8 cellular contexts compared by ENCODE assay signal in the genomic region with DNA sequence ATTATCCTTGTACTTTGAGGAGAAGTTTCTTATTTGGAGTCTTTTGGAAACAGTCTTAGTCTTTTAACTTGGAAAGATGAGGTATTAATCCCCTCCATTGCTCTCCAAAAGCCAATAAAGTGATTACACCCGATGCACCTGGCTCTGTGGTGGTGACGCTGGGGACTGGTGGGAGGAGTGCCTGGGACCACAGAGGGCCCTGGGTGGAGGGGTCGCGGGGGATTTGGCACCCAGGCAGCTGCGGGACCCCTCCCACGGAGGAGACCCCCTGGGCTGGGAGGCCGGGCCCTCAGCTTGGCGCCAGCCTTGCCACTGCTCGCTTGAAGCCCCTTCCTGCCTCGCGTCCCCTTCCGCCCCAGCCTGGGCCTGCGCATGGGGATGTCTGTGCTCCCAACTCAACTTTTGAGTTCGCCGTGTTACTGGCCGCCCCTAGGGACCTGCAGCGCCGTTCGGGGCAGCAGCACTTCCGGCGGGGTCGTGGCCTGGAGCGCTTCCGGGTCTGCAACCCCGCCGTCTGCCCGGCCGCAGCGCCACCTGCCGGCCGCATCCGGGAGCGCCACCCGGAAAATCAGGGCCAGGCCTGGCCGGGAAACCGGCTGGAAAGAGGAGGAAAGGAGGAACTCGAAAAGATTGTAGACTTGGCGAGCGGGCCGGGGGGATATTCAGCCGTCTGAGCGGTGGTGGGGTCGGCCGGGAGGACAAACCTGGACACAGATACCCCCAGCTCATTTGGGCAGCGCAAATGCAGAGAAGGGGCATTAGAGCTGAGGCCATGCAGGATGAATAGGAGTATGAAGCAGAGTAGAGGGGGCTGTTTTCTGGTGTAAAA. TPM values are rescaled to one million over a fixed set of nuclear protein-coding genes. Genes with fewer than 3 reads are reported as not detected.
DNase-seq lines count a peak whose midpoint lies in the region; ATAC-seq and TF ChIP-seq lines count a peak whose summit lies in the region.

No MANE protein-coding gene starts in this region.

- RAD21 ChIA-PET in HCT116 (lab: Charles Lee; ENCODE audit: low non-redundant PET in 1 of 2, low total read pairs in 2 of 2, uncharacterized antibody in 2 of 2, unreplicated experiment in 2 of 2), result no interaction called here

- TF ChIP-seq RAD21 in HCT116 (IDR thresholded peaks at IDR 0.05; ENCODE audit: low read depth), result peak; percentile 74

- CTCF ChIA-PET in HCT116 (lab: Charles Lee), result interaction anchor here (1.3 to 1.9 kb wide), 2 partner anchors 118 to 338 kb away, joined by 3 to 10 read pairs; no protein-coding TSS in a partner anchor
- CTCF ChIA-PET in activated CD4-positive, alpha-beta T cell treated with anti-CD3 and anti-CD28 coated beads, Interleukin-2, amount 10 ng/mL, durations not matched to agents 7 days and 5 days (lab: Charles Lee), result interaction anchor here (0.5 to 7.7 kb wide), 15 partner anchors 9 to 376 kb away, joined by 3 to 49 read pairs (median 4); partner anchors contain the start of gene PLEKHJ1

- peak overlapping the region; percentile 68 for H3K4me2 ChIP-seq in HCT116 (ENCODE audit: low read length)

- TF ChIP-seq CTCF in HCT116 (IDR thresholded peaks at IDR 0.05 in 2 of 3, conservative IDR thresholded peaks at IDR 0.05 in 1 of 3; ENCODE audit: borderline replicate concordance in 1 of 3, insufficient read depth in 1 of 3, low read depth in 2 of 3, low read length in 2 of 3) (peak; percentile 88 to 94 (median 94)), dorsolateral prefrontal cortex (IDR thresholded peaks at IDR 0.05 in 54 of 56, conservative IDR thresholded peaks at IDR 0.05 in 2 of 56; ENCODE audit: low read depth in 1 of 56, partially characterized antibody in 56 of 56) (peak; percentile 81 to 99 (median 94)), lower lobe of right lung (IDR thresholded peaks at IDR 0.05) (peak; percentile 96)

- no peaks in the 10 kb centered on the region for H3K27me3 Mint-ChIP-seq in activated CD4-positive, alpha-beta T cell treated with anti-CD3 and anti-CD28 coated beads, Interleukin-2, amount 10 ng/mL, durations not matched to agents 7 days and 5 days

- H3K27ac Mint-ChIP-seq in activated CD4-positive, alpha-beta T cell treated with anti-CD3 and anti-CD28 coated beads, Interleukin-2, amount 10 ng/mL, durations not matched to agents 7 days and 5 days, result peak overlapping the region; percentile 79

- H3K36me3 ChIP-seq in HCT116 (ENCODE audit: control insufficient read depth in 1 of 2, insufficient read depth in 2 of 2, low read length in 2 of 2) (peaks cover 14 to 28% of the 10 kb centered on the region in 2 experiments; a peak in 2 of 4 replicates), lower lobe of right lung (peaks cover 47% of the 10 kb centered on the region)

- no TSS peak for BruUV-seq in HCT116 (replicated peaks; lab: Mats Ljungman, UMichigan)

- peaks cover 31% of the 10 kb centered on the region for H3K4me1 Mint-ChIP-seq in activated CD4-positive, alpha-beta T cell treated with anti-CD3 and anti-CD28 coated beads, Interleukin-2, amount 10 ng/mL, durations not matched to agents 7 days and 5 days

- H3K9me2 ChIP-seq in HCT116 (ENCODE audit: insufficient read depth), result no peaks in the 10 kb centered on the region

- intact Hi-C loops in HCT116 (cut with micrococcal nuclease), result loop anchor here (1.0 kb wide), 2 partner anchors 37 to 117 kb away; partner anchors contain the start of genes PLEKHJ1 and SF3A2
- intact Hi-C loops in dorsolateral prefrontal cortex (cut with DNase I), result loop anchor here (1.0 to 5.0 kb wide), 6 partner anchors 37 to 121 kb away; partner anchors contain the start of genes PLEKHJ1 (in 2 of the 2), SF3A2 (in 2 of the 2), LSM7 (in 1 of the 2) and SPPL2B (in 1 of the 2)
- intact Hi-C loops in lower lobe of right lung (cut with DNase I), result no loop called here

- DNase-seq in COLO829 (ENCODE audit: low spot score) (peak; percentile 89), HCT116 (ENCODE audit: low read depth, low spot score) (peak; percentile 59), NCI-H460 (ENCODE audit: extremely low read depth, low read depth) (peak; percentile 57), dorsolateral prefrontal cortex (peak in 5 of 10 donors; percentile 22 to 82 (median 54)), lower lobe of right lung (peak; percentile 84)
- peak; percentile 80 for DNase-seq in activated CD4-positive, alpha-beta T cell treated with anti-CD3 and anti-CD28 coated beads, Interleukin-2, amount 10 ng/mL, durations not matched to agents 7 days and 5 days
- peak; percentile 46 for DNase-seq in stimulated activated CD8-positive, alpha-beta memory T cell treated with anti-CD3 and anti-CD28 coated beads, Interleukin-12 subunit alpha, Interleukin-12 subunit beta, amount 100 ng/mL, for 1 hour (ENCODE audit: low read depth)

- peak overlapping the region; percentile 56 for H3K4me3 Mint-ChIP-seq in activated CD4-positive, alpha-beta T cell treated with anti-CD3 and anti-CD28 coated beads, Interleukin-2, amount 10 ng/mL, durations not matched to agents 7 days and 5 days

- no peak overlapping the region for H2AFZ ChIP-seq in HCT116 (ENCODE audit: low read depth, low read length, poor library complexity, severe bottlenecking)

- TF ChIP-seq POLR2A in HCT116 (IDR thresholded peaks at IDR 0.05; ENCODE audit: borderline replicate concordance, extremely low read depth, insufficient read depth, insufficient read length), result no peak

- POLR2A ChIA-PET in HCT116 (lab: Charles Lee), result no interaction called here
- POLR2A ChIA-PET in activated CD4-positive, alpha-beta T cell treated with anti-CD3 and anti-CD28 coated beads, Interleukin-2, amount 10 ng/mL, durations not matched to agents 7 days and 5 days (lab: Charles Lee), result interaction anchor here (0.6 to 1.0 kb wide), 3 partner anchors 14 to 15 kb away, joined by 3 to 5 read pairs (median 3); no protein-coding TSS in a partner anchor

- peaks cover 18% of the 10 kb centered on the region; the same call in 1 of the 2 replicates for H4K20me1 ChIP-seq in HCT116 (ENCODE audit: insufficient read depth)

- H3K27ac ChIP-seq in HCT116 (ENCODE audit: low read depth, low read length) (peak overlapping the region; percentile 66), dorsolateral prefrontal cortex (peak overlapping the region in 52 of 59 donors; percentile 11 to 99 (median 65)), lower lobe of right lung (peak overlapping the region; percentile 74)

- H3K4me3 ChIP-seq in HCT116 (replicated peaks in 1 of 2; ENCODE audit: low read depth in 1 of 2, low read length in 2 of 2) (peak overlapping the region; percentile 34 to 38), dorsolateral prefrontal cortex (peak overlapping the region in 56 of 59 donors; percentile 15 to 100 (median 82)), lower lobe of right lung (peak overlapping the region; percentile 40)

- H3K9me3 ChIP-seq in HCT116 (ENCODE audit: control insufficient read depth in 1 of 2, insufficient read depth in 1 of 2, low read depth in 1 of 2, low read length in 2 of 2), result no peaks in the 10 kb centered on the region
- H3K9me3 ChIP-seq in lower lobe of right lung, result no peaks in the 10 kb centered on the region

- peaks cover 51% of the 10 kb centered on the region for H3K79me2 ChIP-seq in HCT116 (ENCODE audit: insufficient read depth, low read length)

- H3K9me3 Mint-ChIP-seq in activated CD4-positive, alpha-beta T cell treated with anti-CD3 and anti-CD28 coated beads, Interleukin-2, amount 10 ng/mL, durations not matched to agents 7 days and 5 days, result no peaks in the 10 kb centered on the region

- peaks cover 25% of the 10 kb centered on the region for H3K36me3 Mint-ChIP-seq in activated CD4-positive, alpha-beta T cell treated with anti-CD3 and anti-CD28 coated beads, Interleukin-2, amount 10 ng/mL, durations not matched to agents 7 days and 5 days (ENCODE audit: low read depth)

- peaks cover 11 to 57% of the 10 kb centered on the region in 2 experiments for H3K4me1 ChIP-seq in HCT116 (ENCODE audit: control insufficient read depth in 1 of 2, insufficient read depth in 2 of 2, low read length in 2 of 2)
- peaks cover 55% of the 10 kb centered on the region for H3K4me1 ChIP-seq in lower lobe of right lung

- H3K9ac ChIP-seq in HCT116 (ENCODE audit: low read length), result peak overlapping the region; percentile 52

- H3K27me3 ChIP-seq in HCT116 (ENCODE audit: insufficient read depth, low read length), result no peaks in the 10 kb centered on the region
- H3K27me3 ChIP-seq in dorsolateral prefrontal cortex, result no peaks in the 10 kb centered on the region
- H3K27me3 ChIP-seq in lower lobe of right lung (ENCODE audit: low read depth), result no peaks in the 10 kb centered on the region

- peak; percentile 52 for ATAC-seq in HCT116
- peak; percentile 34 to 41 for ATAC-seq in lower lobe of right lung
- ATAC-seq in HG02938 (IDR thresholded peaks at IDR 0.05; ENCODE audit: unreplicated experiment), result no peak

RNA-seq across cellular contexts. Expression of gene PEAK3, which starts 8.4 kb away (rescaled TPM):
- not detected for total RNA-seq in HCT116 (2021; ENCODE audit: unreplicated experiment)
- 0.11 and 0.13 TPM in 2 replicates for polyA plus RNA-seq in HCT116 (2012)
- not detected in 2 replicates for total RNA-seq in NCI-H460 (2014; rRNA removed; shearing (Covaris generic))
- not detected in 2 replicates for polyA plus RNA-seq in NCI-H460 (2014; cell fraction: nucleus; rRNA removed)
- under 1 TPM; 0.17 to 0.25 TPM for total RNA-seq in activated CD4-positive, alpha-beta T cell treated with anti-CD3 and anti-CD28 coated beads, Interleukin-2, amount 10 ng/mL, durations not matched to agents 7 days and 5 days
- 1 to 10 TPM in 12 of 120 experiments, under 1 TPM in 101, not detected in 7; 0.16 to 1.5 (median 0.55) TPM for total RNA-seq in dorsolateral prefrontal cortex
- 7.5 TPM for total RNA-seq in lower lobe of right lung

RNA-seq across cellular contexts. Expression of gene JSRP1, which starts 17.4 kb away (rescaled TPM):
- total RNA-seq in HCT116 (2021; ENCODE audit: unreplicated experiment), result 0.30 TPM
- polyA plus RNA-seq in HCT116 (2012), result 1.3 and 1.5 TPM in 2 replicates
- not detected in 2 replicates for total RNA-seq in NCI-H460 (2014; rRNA removed; shearing (Covaris generic))
- not detected in 2 replicates for polyA plus RNA-seq in NCI-H460 (2014; cell fraction: nucleus; rRNA removed)
- total RNA-seq in activated CD4-positive, alpha-beta T cell treated with anti-CD3 and anti-CD28 coated beads, Interleukin-2, amount 10 ng/mL, durations not matched to agents 7 days and 5 days, result under 1 TPM in 1 of 2 experiments, not detected in 1; 0.27 TPM
- 1 to 10 TPM in 34 of 120 experiments, under 1 TPM in 34, not detected in 52; 0.43 to 2.3 (median 1.0) TPM for total RNA-seq in dorsolateral prefrontal cortex
- total RNA-seq in lower lobe of right lung, result not detected

RNA-seq across cellular contexts. Expression of gene AMH, which starts 24.4 kb away (rescaled TPM):
- total RNA-seq in HCT116 (2021; ENCODE audit: unreplicated experiment) (42.8 TPM), dorsolateral prefrontal cortex (10 to 100 TPM in 40 of 120 experiments, 1 to 10 TPM in 79, not detected in 1; 2.5 to 24.6 (median 7.6) TPM), lower lobe of right lung (1.9 TPM)
- 14.0 and 14.4 TPM in 2 replicates for polyA plus RNA-seq in HCT116 (2012)
- total RNA-seq in NCI-H460 (2014; rRNA removed; shearing (Covaris generic)), result 5.8 and 6.2 TPM in 2 replicates
- polyA plus RNA-seq in NCI-H460 (2014; cell fraction: nucleus; rRNA removed), result 74.1 and 90.9 TPM in 2 replicates
- total RNA-seq in activated CD4-positive, alpha-beta T cell treated with anti-CD3 and anti-CD28 coated beads, Interleukin-2, amount 10 ng/mL, durations not matched to agents 7 days and 5 days, result 1 to 10 TPM; 5.2 to 9.2 TPM

RNA-seq across cellular contexts. Expression of gene LINGO3, which starts 34.4 kb away (rescaled TPM):
- total RNA-seq in HCT116 (2021; ENCODE audit: unreplicated experiment) (not detected), dorsolateral prefrontal cortex (10 to 100 TPM in 1 of 120 experiments, 1 to 10 TPM in 119; 1.7 to 16.2 (median 4.4) TPM), lower lobe of right lung (not detected)
- polyA plus RNA-seq in HCT116 (2012), result 0.05 and 0.09 TPM in 2 replicates
- 0.30 TPM in 1 of 2 replicates, not detected in the other for total RNA-seq in NCI-H460 (2014; rRNA removed; shearing (Covaris generic))
- polyA plus RNA-seq in NCI-H460 (2014; cell fraction: nucleus; rRNA removed), result not detected in 2 replicates
- under 1 TPM; 0.35 to 0.44 TPM for total RNA-seq in activated CD4-positive, alpha-beta T cell treated with anti-CD3 and anti-CD28 coated beads, Interleukin-2, amount 10 ng/mL, durations not matched to agents 7 days and 5 days

RNA-seq across cellular contexts. Expression of gene SF3A2, which starts 36.9 kb away (rescaled TPM):
- 166 TPM for total RNA-seq in HCT116 (2021; ENCODE audit: unreplicated experiment)
- 139 and 153 TPM in 2 replicates for polyA plus RNA-seq in HCT116 (2012)
- total RNA-seq in NCI-H460 (2014; rRNA removed; shearing (Covaris generic)), result 29.9 and 31.4 TPM in 2 replicates
- 61.6 and 75.6 TPM in 2 replicates for polyA plus RNA-seq in NCI-H460 (2014; cell fraction: nucleus; rRNA removed)
- total RNA-seq in activated CD4-positive, alpha-beta T cell treated with anti-CD3 and anti-CD28 coated beads, Interleukin-2, amount 10 ng/mL, durations not matched to agents 7 days and 5 days, result 100 to 1,000 TPM; 142 to 151 TPM
- 10 to 100 TPM; 27.0 to 68.4 (median 48.2) TPM for total RNA-seq in dorsolateral prefrontal cortex
- 55.6 TPM for total RNA-seq in lower lobe of right lung
